8 cellular contexts compared by ENCODE assay signal in the genomic region with DNA sequence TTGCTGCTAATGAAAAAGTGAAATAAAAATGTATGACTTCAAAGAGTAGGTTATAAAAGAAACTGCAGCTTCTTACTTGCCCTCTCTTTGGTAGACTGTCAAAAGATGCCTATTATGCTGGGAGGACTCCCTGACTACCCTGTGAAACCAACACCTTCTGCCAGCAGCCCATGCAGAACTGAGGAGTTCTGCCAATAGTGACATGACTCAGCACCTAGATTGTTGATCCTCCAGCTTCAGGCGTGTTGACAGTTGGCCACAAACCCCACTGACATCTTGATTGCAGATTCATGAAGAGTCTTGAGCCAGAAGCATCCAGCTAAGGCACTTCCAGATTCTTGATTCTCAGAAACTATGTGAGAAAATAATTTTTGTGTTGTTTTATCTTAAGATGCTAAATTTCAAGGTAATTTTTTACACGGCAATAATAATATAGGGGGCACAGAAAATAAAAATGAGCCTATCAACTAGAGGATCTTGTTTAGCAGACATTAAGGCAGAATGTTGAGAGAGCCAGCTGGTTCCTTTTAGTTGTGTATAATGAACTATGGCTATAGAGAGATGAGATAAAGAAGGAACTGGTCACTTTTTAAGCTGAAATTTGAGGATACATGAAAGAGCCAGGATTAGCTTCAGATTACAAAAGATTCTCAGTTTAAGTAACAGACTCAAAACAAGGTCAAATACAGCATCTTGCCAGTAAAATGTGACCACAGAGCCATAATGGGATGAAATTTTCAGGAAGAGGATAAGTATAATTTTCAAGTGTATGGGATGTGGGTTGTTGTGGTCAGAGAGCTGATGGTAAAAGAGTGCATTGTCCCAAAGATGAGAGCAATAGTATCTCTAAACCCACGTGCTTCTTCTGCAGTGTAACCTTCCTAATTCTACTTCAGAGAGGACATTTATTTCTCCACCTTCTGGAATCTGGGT.
A peak's percentile ranks its signal among the peaks of the same experiment; 100 is the strongest.
DNase-seq lines count a peak whose midpoint lies in the region; ATAC-seq, FAIRE-seq and TF ChIP-seq lines count a peak whose summit lies in the region.

No MANE protein-coding gene starts in this region.

- peak; percentile 99 for ATAC-seq in GM19397 (IDR thresholded peaks at IDR 0.05; ENCODE audit: unreplicated experiment)
- ATAC-seq in HG03280 (IDR thresholded peaks at IDR 0.05; ENCODE audit: unreplicated experiment) = peak; percentile 87

- no peaks in the 10 kb centered on the region for H3K9me3 ChIP-seq in osteoblast (ENCODE audit: low read depth, low read length)

- no peak overlapping the region for H3K27ac ChIP-seq in osteoblast (ENCODE audit: low read depth, low read length)

- peak; percentile 81 for FAIRE-seq in bronchial epithelial cell (lab: Jason Lieb, UNC)

- no peaks in the 10 kb centered on the region for H3K27me3 ChIP-seq in bronchial epithelial cell (ENCODE audit: control insufficient read depth, insufficient read depth, low read length)
- H3K27me3 ChIP-seq in osteoblast (ENCODE audit: insufficient read depth, low read length) = no peaks in the 10 kb centered on the region

- no peaks in the 10 kb centered on the region for H4K20me1 ChIP-seq in osteoblast (ENCODE audit: insufficient read depth, low read length)

- H3K4me3 ChIP-seq in bronchial epithelial cell (ENCODE audit: low read depth, low read length) (no peak overlapping the region), osteoblast (ENCODE audit: insufficient read depth, low read length) (no peak overlapping the region)

- no peak overlapping the region for H3K4me2 ChIP-seq in osteoblast (ENCODE audit: insufficient read depth, low read length)

- no peak overlapping the region for H2AFZ ChIP-seq in osteoblast (ENCODE audit: low read length)

- no peaks in the 10 kb centered on the region for H3K36me3 ChIP-seq in bronchial epithelial cell (ENCODE audit: control insufficient read depth, insufficient read depth, low read length)
- H3K36me3 ChIP-seq in osteoblast (ENCODE audit: insufficient read depth, low read length) = no peaks in the 10 kb centered on the region

- DNase-seq in ELR (ENCODE audit: low read depth) (peak; percentile 58), NOMO-1 (lab: John Stamatoyannopoulos, UW; ENCODE audit: unreplicated experiment in 2 of 2) (peak; percentile 68 to 88), bronchial epithelial cell (ENCODE audit: low read depth) (peak; percentile 86), osteoblast (ENCODE audit: insufficient read length, low spot score, missing footprints) (peak; percentile 61), NCI-H146 treated with DMSO at 0.1 percent for 48 hours (lab: John Stamatoyannopoulos, UW; ENCODE audit: unreplicated experiment) (no peak), NCI-H748 (lab: John Stamatoyannopoulos, UW; ENCODE audit: unreplicated experiment) (no peak)

- H3K4me1 ChIP-seq in osteoblast (ENCODE audit: insufficient read depth, low read length) = peaks cover 13% of the 10 kb centered on the region

- TF ChIP-seq CTCF in bronchial epithelial cell (IDR thresholded peaks at IDR 0.05; ENCODE audit: insufficient read depth, low read length, severe bottlenecking) (no peak), osteoblast (IDR thresholded peaks at IDR 0.05; ENCODE audit: extremely low read depth, low read depth, low read length) (no peak)

- no peaks in the 10 kb centered on the region for H3K79me2 ChIP-seq in osteoblast (ENCODE audit: insufficient read depth, low read length)

Comparison
In these comparisons a context has a peak if more than half of its experiments do, and no peak if none do; other contexts are left out.
1. DNase-seq: peak in ELR (single experiment), NOMO-1 (2 of 2), bronchial epithelial cell (single experiment) and osteoblast (single experiment); none in NCI-H146 treated with DMSO at 0.1 percent for 48 hours (single experiment) and NCI-H748 (single experiment).